In genomic region chr5:177470759-177471536, GRCh38 we compare ENCODE assay signal across 9 cellular contexts. TPM values are rescaled to one million over a fixed set of nuclear protein-coding genes. Genes with fewer than 3 reads are reported as not detected.
DNase-seq lines count a peak whose midpoint lies in the region; ATAC-seq, FAIRE-seq and TF ChIP-seq lines count a peak whose summit lies in the region.
"Had no signal": no experiment of that assay in that cellular context is flagged by ENCODE, and none has a peak within 500 bp of the region (broad histone marks: within the 10 kb centered on the region; RNA-seq: fewer than 3 reads in every experiment).

No MANE protein-coding gene starts in this region.

- WGBS in A549 (ENCODE audit: missing lambda C conversion rate): 88% methylated on average over 10 of the region's 10 CpGs
- 86 to 93% methylated on average over 6 to 9 of the region's 10 CpGs for WGBS in mesodermal cell (ENCODE audit: insufficient coverage in 2 of 2), 2 experiments

- TF ChIP-seq CTCF in A549 (IDR thresholded peaks at IDR 0.05) (no peak), HEK293 (tag by site-specific recombination; IDR thresholded peaks at IDR 0.05) (no peak), astrocyte of the spinal cord (IDR thresholded peaks at IDR 0.05; ENCODE audit: low read depth, low read length) (no peak)

- DNase-seq in A549 (ENCODE audit: low read depth in 1 of 2, low spot score in 1 of 2) (peak in 1 of 2 experiments; percentile 40), astrocyte of the spinal cord (ENCODE audit: low read depth, low spot score) (peak; percentile 39), germinal center (ENCODE audit: low spot score) (no peak), NOMO-1 treated with dmso at 0.1 percent for 144 hours (lab: John Stamatoyannopoulos, UW; ENCODE audit: unreplicated experiment) (no peak), left lobe of liver (ENCODE audit: low spot score) (no peak)
- DNase-seq: NCI-H2171 had no signal

- peak overlapping the region in 1 of 2 experiments; percentile 99; a peak in 1 of 6 replicates for H3K27ac ChIP-seq in A549
- no peak overlapping the region for H3K27ac ChIP-seq in HEK293 (ENCODE audit: extremely low read depth, low read depth, low read length)
- no peak overlapping the region for H3K27ac ChIP-seq in mesodermal cell (ENCODE audit: low read depth, low read length, severe bottlenecking)

- H3K36me3 ChIP-seq in HEK293 (ENCODE audit: control insufficient read depth in 2 of 2, insufficient read depth in 1 of 2, low read length in 2 of 2): peaks cover 5 to 53% of the 10 kb centered on the region in 2 experiments; a peak in 2 of 3 replicates
- H3K36me3 ChIP-seq in mesodermal cell (ENCODE audit: control insufficient read depth, insufficient read depth, low read length): peaks cover 62% of the 10 kb centered on the region

- no peak overlapping the region; the same call in 2 of the 3 replicates for H3K4me3 ChIP-seq in A549
- no peak overlapping the region for H3K4me3 ChIP-seq in HEK293 (ENCODE audit: low read depth, low read length)
- peak overlapping the region; percentile 87 for H3K4me3 ChIP-seq in astrocyte of the spinal cord (ENCODE audit: low read depth, low read length)
- peak overlapping the region; percentile 81 for H3K4me3 ChIP-seq in mesodermal cell (ENCODE audit: extremely low read depth, insufficient read depth, low read length, poor library complexity, severe bottlenecking)

- peak overlapping the region; percentile 99 for H3K4me2 ChIP-seq in A549

- no peak for TF ChIP-seq RAD21 in A549 (conservative IDR thresholded peaks at IDR 0.05 in 1 of 2, IDR thresholded peaks at IDR 0.05 in 1 of 2)

- CTCF ChIA-PET in A549 (lab: Yijun Ruan, JAX): interaction anchor here (0.7 to 19.7 kb wide), 7 partner anchors 8 to 67 kb away, joined by 3 to 241 read pairs (median 5); no protein-coding TSS in a partner anchor
- CTCF ChIA-PET in HEK293 (lab: Yijun Ruan, JAX): interaction anchor here (0.7 to 3.1 kb wide), 4 partner anchors 14 to 25 kb away, joined by 7 to 14 read pairs (median 10); no protein-coding TSS in a partner anchor

- ATAC-seq in A549: no peak
- no peak for ATAC-seq in HG02884 (IDR thresholded peaks at IDR 0.05; ENCODE audit: unreplicated experiment)
- no peak for ATAC-seq in left lobe of liver

- FAIRE-seq in A549 (lab: Jason Lieb, UNC): no peak

- peaks cover 52% of the 10 kb centered on the region for H3K4me1 ChIP-seq in A549
- H3K4me1 ChIP-seq in HEK293 (ENCODE audit: control insufficient read depth, insufficient read depth, low read length): peaks cover 4% of the 10 kb centered on the region
- peaks cover 57% of the 10 kb centered on the region for H3K4me1 ChIP-seq in mesodermal cell (ENCODE audit: control insufficient read depth, insufficient read depth, low read length, poor library complexity, severe bottlenecking)

- in situ Hi-C loops in astrocyte of the spinal cord (cut with HindIII; ENCODE audit: low sequenced_read_pairs): no loop called here

- no peak for TF ChIP-seq POLR2A in A549 (IDR thresholded peaks at IDR 0.05; ENCODE audit: low read length)

- no peak for TF ChIP-seq EP300 in A549 (IDR thresholded peaks at IDR 0.05)

- POLR2A ChIA-PET in A549 (lab: Yijun Ruan, JAX) (interaction anchor here (1.3 kb wide), 1 partner anchor 45 kb away, joined by 5 read pairs; the partner anchor contains the start of gene GRK6), HEK293 (lab: Yijun Ruan, JAX) (interaction anchor here (0.7 to 7.3 kb wide), 6 partner anchors 8 to 100 kb away, joined by 3 to 102 read pairs (median 6); partner anchors contain the start of gene PDLIM7)

- H3K9me3 ChIP-seq in A549 (no peaks in the 10 kb centered on the region), HEK293 (ENCODE audit: control insufficient read depth, insufficient read depth, low read depth, low read length) (no peaks in the 10 kb centered on the region), mesodermal cell (ENCODE audit: control insufficient read depth, low read length) (no peaks in the 10 kb centered on the region)

TF ChIP-seq in A549, 52 proteins besides CTCF, POLR2A, EP300 and RAD21:
- TF ChIP-seq MAFK (IDR thresholded peaks at IDR 0.05; ENCODE audit: partially characterized antibody) (peak; percentile 82), RCOR1 (IDR thresholded peaks at IDR 0.05; ENCODE audit: low read depth, low read length) (no peak), BHLHE40 (IDR thresholded peaks at IDR 0.05; ENCODE audit: low read depth, low read length) (no peak)

TF ChIP-seq in HEK293, 187 proteins besides CTCF, POLR2A, EP300 and RAD21 (continues in another document):
- TF ChIP-seq ZNF600 (tag by site-specific recombination; IDR thresholded peaks at IDR 0.05): 0 out of 2 replicates have a peak, but pooled peaks have one; percentile 14

RNA-seq across cellular contexts. Expression of gene DBN1, which starts 2.5 kb away (rescaled TPM):
- polyA plus RNA-seq in A549 (2011; rRNA removed) (32.6 and 47.7 TPM in 2 replicates), A549 (2017; fragmentation: RNase III; extraction: RNeasy Plus Mini Kit Qiagen cat#74134 plus additional on column Dnase treatment) (92.4 to 118 TPM (median 107 TPM) in 3 replicates)
- 33.1 and 34.4 TPM in 2 replicates for polyA plus RNA-seq in A549 (2012; cell fraction: cytosol; rRNA removed)
- 374 and 488 TPM in 2 replicates for polyA plus RNA-seq in A549 (2012; cell fraction: nucleus; rRNA removed)
- 50.2 and 52.4 TPM in 2 replicates for polyA minus RNA-seq in A549 (2011; rRNA and poly(A)+ RNA removed)
- polyA plus RNA-seq in mesodermal cell (2013, experiment 1 of 2): 229 TPM
- polyA plus RNA-seq in mesodermal cell (2013, experiment 2 of 2): 194 TPM
- 1.7 TPM for total RNA-seq in left lobe of liver

RNA-seq across cellular contexts. Expression of gene PRR7, which starts 24.3 kb away (rescaled TPM):
- polyA plus RNA-seq in A549 (2011; rRNA removed) (1.8 and 2.2 TPM in 2 replicates), A549 (2017; fragmentation: RNase III; extraction: RNeasy Plus Mini Kit Qiagen cat#74134 plus additional on column Dnase treatment) (11.0 to 12.1 TPM (median 11.2 TPM) in 3 replicates)
- polyA plus RNA-seq in A549 (2012; cell fraction: cytosol; rRNA removed): 25.9 and 43.4 TPM in 2 replicates
- polyA plus RNA-seq in A549 (2012; cell fraction: nucleus; rRNA removed): 39.8 and 85.8 TPM in 2 replicates
- polyA minus RNA-seq in A549 (2011; rRNA and poly(A)+ RNA removed): 0.58 and 0.95 TPM in 2 replicates
- polyA plus RNA-seq in mesodermal cell (2013, experiment 1 of 2): 8.4 TPM
- polyA plus RNA-seq in mesodermal cell (2013, experiment 2 of 2): 5.4 TPM
- 0.63 TPM for total RNA-seq in left lobe of liver

RNA-seq across cellular contexts. Expression of gene PDLIM7, which starts 26.5 kb away (rescaled TPM):
- 26.1 and 30.7 TPM in 2 replicates for polyA plus RNA-seq in A549 (2011; rRNA removed)
- polyA plus RNA-seq in A549 (2012; cell fraction: cytosol; rRNA removed): 91.5 and 139 TPM in 2 replicates
- polyA plus RNA-seq in A549 (2012; cell fraction: nucleus; rRNA removed): 252 and 329 TPM in 2 replicates
- 120 to 141 TPM (median 124 TPM) in 3 replicates for polyA plus RNA-seq in A549 (2017; fragmentation: RNase III; extraction: RNeasy Plus Mini Kit Qiagen cat#74134 plus additional on column Dnase treatment)
- polyA minus RNA-seq in A549 (2011; rRNA and poly(A)+ RNA removed): 22.0 and 27.9 TPM in 2 replicates
- polyA plus RNA-seq in mesodermal cell (2013, experiment 1 of 2): 284 TPM
- 227 TPM for polyA plus RNA-seq in mesodermal cell (2013, experiment 2 of 2)
- 5.3 TPM for total RNA-seq in left lobe of liver

RNA-seq across cellular contexts. Expression of gene DOK3, which starts 38.7 kb away (rescaled TPM):
- polyA plus RNA-seq in A549 (2011; rRNA removed): 1.3 and 1.8 TPM in 2 replicates
- polyA plus RNA-seq in A549 (2012; cell fraction: cytosol; rRNA removed): 2.9 and 4.2 TPM in 2 replicates
- 26.3 and 29.7 TPM in 2 replicates for polyA plus RNA-seq in A549 (2012; cell fraction: nucleus; rRNA removed)
- polyA plus RNA-seq in A549 (2017; fragmentation: RNase III; extraction: RNeasy Plus Mini Kit Qiagen cat#74134 plus additional on column Dnase treatment): 7.1 to 9.1 TPM (median 7.4 TPM) in 3 replicates
- polyA minus RNA-seq in A549 (2011; rRNA and poly(A)+ RNA removed): 0.54 and 2.0 TPM in 2 replicates
- polyA plus RNA-seq in mesodermal cell (2013, experiment 1 of 2): 3.6 TPM
- 2.8 TPM for polyA plus RNA-seq in mesodermal cell (2013, experiment 2 of 2)
- total RNA-seq in left lobe of liver: 3.2 TPM

RNA-seq across cellular contexts. Expression of gene GRK6, which starts 44.5 kb away (rescaled TPM):
- polyA plus RNA-seq in A549 (2011; rRNA removed) (16.5 and 20.1 TPM in 2 replicates), A549 (2017; fragmentation: RNase III; extraction: RNeasy Plus Mini Kit Qiagen cat#74134 plus additional on column Dnase treatment) (26.3 to 28.8 TPM (median 26.8 TPM) in 3 replicates)
- 37.0 and 37.1 TPM in 2 replicates for polyA plus RNA-seq in A549 (2012; cell fraction: cytosol; rRNA removed)
- polyA plus RNA-seq in A549 (2012; cell fraction: nucleus; rRNA removed): 34.5 and 40.9 TPM in 2 replicates
- 21.1 and 30.2 TPM in 2 replicates for polyA minus RNA-seq in A549 (2011; rRNA and poly(A)+ RNA removed)
- polyA plus RNA-seq in mesodermal cell (2013, experiment 1 of 2): 29.2 TPM
- 26.2 TPM for polyA plus RNA-seq in mesodermal cell (2013, experiment 2 of 2)
- total RNA-seq in left lobe of liver: 9.8 TPM

Comparison
In these comparisons a context has a peak if more than half of its experiments do, and no peak if none do; other contexts are left out.
1. H3K4me3 ChIP-seq: peak in astrocyte of the spinal cord (single experiment) and mesodermal cell (single experiment); none in A549 (single experiment) and HEK293 (single experiment).